26 cellular contexts compared by ENCODE assay signal in the genomic region with DNA sequence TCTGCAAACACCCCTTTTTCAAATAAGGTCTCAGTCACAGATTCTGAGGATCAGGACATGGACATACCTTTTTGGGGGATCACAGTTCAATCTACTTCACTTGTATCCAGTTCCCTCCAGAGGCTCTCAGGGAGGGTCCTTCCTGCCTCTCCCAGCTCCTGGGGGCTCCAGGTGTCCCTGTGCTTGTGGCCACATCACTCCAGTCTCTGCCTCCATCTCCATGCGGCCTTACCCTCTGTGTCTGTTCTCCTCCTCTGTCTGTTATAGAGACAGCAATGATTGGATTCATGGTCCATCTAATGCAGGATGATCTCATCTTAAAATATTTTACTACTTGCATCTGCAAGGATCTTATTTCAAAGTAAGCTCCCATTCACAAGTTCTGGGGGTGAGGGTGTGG.
"Had no signal": no experiment of that assay in that cellular context is flagged by ENCODE, and none has a peak within 500 bp of the region (broad histone marks: within the 10 kb centered on the region; RNA-seq: fewer than 3 reads in every experiment).

No MANE protein-coding gene starts in this region.

- H3K36me3 ChIP-seq: ascending aorta, breast epithelium, cardiac muscle cell, esophagus muscularis mucosa, gastrocnemius medialis, heart left ventricle, WERI-Rb-1 had no signal

- H3K4me3 ChIP-seq: ascending aorta, breast epithelium, cardiac muscle cell, coronary artery, dorsolateral prefrontal cortex, esophagus muscularis mucosa, gastrocnemius medialis, heart left ventricle had no signal

- H3K27ac ChIP-seq: ascending aorta, breast epithelium, cardiac muscle cell, coronary artery, dorsolateral prefrontal cortex, esophagus muscularis mucosa, foreskin keratinocyte, gastrocnemius medialis, heart left ventricle, WERI-Rb-1 had no signal

- H3K9me3 ChIP-seq: esophagus muscularis mucosa, gastrocnemius medialis had no signal

- H3K4me1 ChIP-seq: ascending aorta, breast epithelium, esophagus muscularis mucosa, foreskin keratinocyte, gastrocnemius medialis, heart left ventricle had no signal

- H3K27me3 ChIP-seq: ascending aorta, breast epithelium, cardiac muscle cell, esophagus muscularis mucosa, foreskin keratinocyte, gastrocnemius medialis, heart left ventricle had no signal

- DNase-seq: activated B cell treated with CpG ODN at 0.5 μM for 24 hours; activated CD4-positive, alpha-beta T cell treated with anti-CD3 and anti-CD28 coated beads, Interleukin-2, amount 50 U/mL, for 1 hour; activated CD4-positive, alpha-beta T cell treated with anti-CD3 and anti-CD28 coated beads, Interleukin-2, amount 50 U/mL, for 48 hours; activated CD8-positive, alpha-beta memory T cell treated with anti-CD3 and anti-CD28 coated beads for 24 hours; activated CD8-positive, alpha-beta T cell treated with anti-CD3 and anti-CD28 coated beads for 36 hours; activated gamma-delta T cell; activated naive CD4-positive, alpha-beta T cell; activated naive CD4-positive, alpha-beta T cell treated with anti-CD3 and anti-CD28 coated beads, Interleukin-2, amount 10 ng/mL, durations not matched to agents 7 days and 5 days; activated naive CD8-positive, alpha-beta T cell treated with anti-CD3 and anti-CD28 coated beads, Interleukin-2, amount 10 ng/mL, durations not matched to agents 7 days and 5 days; activated T-cell treated with anti-CD3 and anti-CD28 coated beads, Interleukin-2, amount 50 U/mL, for 4 hours; effector memory CD4-positive, alpha-beta T cell; endodermal cell; erythroblast; gastrocnemius medialis; glutamatergic neuron; heart left ventricle; T-cell; T-helper 9 cell; WERI-Rb-1 had no signal
